Comparison of ENCODE assay signal across 15 cellular contexts in the genomic region with DNA sequence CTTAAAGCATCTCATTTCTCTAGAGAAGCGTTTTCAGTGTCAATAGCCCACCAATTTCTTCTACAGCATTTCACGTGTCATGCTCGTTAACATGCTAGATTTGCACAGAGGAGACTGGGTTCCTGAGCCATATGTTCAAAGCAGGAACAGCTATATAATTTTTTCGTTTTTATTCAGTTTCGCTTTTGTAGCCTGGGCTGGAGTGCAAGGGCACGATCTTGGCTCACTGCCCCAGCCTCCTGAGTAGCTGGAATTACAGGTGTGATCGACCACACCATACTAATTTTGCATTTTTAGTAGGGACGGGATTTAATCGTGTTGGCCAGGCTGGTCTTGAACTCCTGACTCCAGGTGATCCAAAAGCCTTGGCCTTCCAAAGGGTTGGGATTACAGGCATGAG. TPM values are rescaled to one million over a fixed set of nuclear protein-coding genes. Genes with fewer than 3 reads are reported as not detected.
DNase-seq lines count a peak whose midpoint lies in the region; ATAC-seq and TF ChIP-seq lines count a peak whose summit lies in the region.
"Had no signal": no experiment of that assay in that cellular context is flagged by ENCODE, and none has a peak within 500 bp of the region (broad histone marks: within the 10 kb centered on the region; RNA-seq: fewer than 3 reads in every experiment).

No MANE protein-coding gene starts in this region.

- no peaks in the 10 kb centered on the region for H3K9me3 Mint-ChIP-seq in Calu3 (ENCODE audit: low read depth, unreplicated experiment)
- H3K9me3 Mint-ChIP-seq: CD14-positive monocyte; CD8-positive, alpha-beta T cell; IgD-negative memory B cell had no signal

- no peak overlapping the region for H3K4me3 Mint-ChIP-seq in Calu3 (ENCODE audit: low read depth, unreplicated experiment)
- H3K4me3 Mint-ChIP-seq: CD14-positive monocyte; CD8-positive, alpha-beta T cell; IgD-negative memory B cell had no signal

- no peaks in the 10 kb centered on the region for H3K9me2 ChIP-seq in Loucy (replicated peaks; ENCODE audit: low read depth, low read length)
- no peaks in the 10 kb centered on the region for H3K9me2 ChIP-seq in OCI-LY7 (ENCODE audit: insufficient read depth, low read length)

- no peak for TF ChIP-seq CTCF in Calu3 (IDR thresholded peaks at IDR 0.05; ENCODE audit: unreplicated experiment)
- no peak for TF ChIP-seq CTCF in Loucy (conservative IDR thresholded peaks at IDR 0.05; ENCODE audit: low read length)
- no peak for TF ChIP-seq CTCF in OCI-LY7 (conservative IDR thresholded peaks at IDR 0.05; ENCODE audit: low read length)
- no peak for TF ChIP-seq CTCF in mucosa of descending colon (IDR thresholded peaks at IDR 0.05)
- no peak for TF ChIP-seq CTCF in osteoblast (IDR thresholded peaks at IDR 0.05; ENCODE audit: extremely low read depth, low read depth, low read length)

- BruUV-seq in Calu3 (replicated peaks; lab: Mats Ljungman, UMichigan) (no TSS peak), OCI-LY7 (replicated peaks; lab: Mats Ljungman, UMichigan) (no TSS peak)

- H3K4me1 ChIP-seq in Loucy (ENCODE audit: insufficient read depth, low read length, poor library complexity, severe bottlenecking) (peaks cover 11% of the 10 kb centered on the region), OCI-LY7 (ENCODE audit: insufficient read depth, low read length, poor library complexity, severe bottlenecking) (no peaks in the 10 kb centered on the region), mucosa of descending colon (ENCODE audit: low read depth) (no peaks in the 10 kb centered on the region), osteoblast (ENCODE audit: insufficient read depth, low read length) (peaks cover 4% of the 10 kb centered on the region)

- H3F3A ChIP-seq in Loucy (ENCODE audit: low read depth) = no peaks in the 10 kb centered on the region

- H4K20me1 ChIP-seq in Loucy (ENCODE audit: insufficient read depth, low read length, poor library complexity, severe bottlenecking) (no peaks in the 10 kb centered on the region), OCI-LY7 (ENCODE audit: insufficient read depth, low read length) (no peaks in the 10 kb centered on the region), osteoblast (ENCODE audit: insufficient read depth, low read length) (no peaks in the 10 kb centered on the region)

- H3K27ac ChIP-seq in OCI-LY7 (ENCODE audit: low read depth, low read length, poor library complexity, severe bottlenecking) (no peak overlapping the region), osteoblast (ENCODE audit: low read depth, low read length) (no peak overlapping the region)
- H3K27ac ChIP-seq: 22Rv1, GM23248 had no signal

- H3K36me3 Mint-ChIP-seq in Calu3 (ENCODE audit: insufficient read depth, unreplicated experiment) = no peaks in the 10 kb centered on the region
- H3K36me3 Mint-ChIP-seq: CD14-positive monocyte; CD8-positive, alpha-beta T cell; IgD-negative memory B cell had no signal

- no peaks in the 10 kb centered on the region for H3K79me2 ChIP-seq in Loucy (ENCODE audit: insufficient read depth, low read length)
- no peaks in the 10 kb centered on the region for H3K79me2 ChIP-seq in OCI-LY7 (ENCODE audit: insufficient read depth, low read depth, low read length)
- H3K79me2 ChIP-seq in osteoblast (ENCODE audit: insufficient read depth, low read length) = no peaks in the 10 kb centered on the region

- H2AFZ ChIP-seq in Loucy (ENCODE audit: low read length) (peak overlapping the region; percentile 71), OCI-LY7 (ENCODE audit: low read length) (peak overlapping the region; percentile 23; the same call in 1 of the 2 replicates), osteoblast (ENCODE audit: low read length) (no peak overlapping the region)
- H2AFZ ChIP-seq: GM23248 had no signal

- CTCF ChIA-PET in Calu3 (lab: Charles Lee) = no interaction called here
- CTCF ChIA-PET in OCI-LY7 (lab: Charles Lee; ENCODE audit: unreplicated experiment) = no interaction called here

- H3K4me3 ChIP-seq in Loucy (ENCODE audit: low read length, poor library complexity, severe bottlenecking) (no peak overlapping the region), OCI-LY7 (ENCODE audit: low read depth, low read length, poor library complexity, severe bottlenecking) (no peak overlapping the region), mucosa of descending colon (no peak overlapping the region), osteoblast (ENCODE audit: insufficient read depth, low read length) (no peak overlapping the region)
- H3K4me3 ChIP-seq: GM23248 had no signal

- POLR2A ChIA-PET in OCI-LY7 (lab: Charles Lee) = interaction anchor here (0.7 to 0.8 kb wide), 2 partner anchors 9 to 80 kb away, joined by 3 read pairs; no protein-coding TSS in a partner anchor

- H3K27me3 ChIP-seq in Loucy (ENCODE audit: insufficient read depth, low read length, poor library complexity, severe bottlenecking) (no peaks in the 10 kb centered on the region), osteoblast (ENCODE audit: insufficient read depth, low read length) (no peaks in the 10 kb centered on the region)

- H3K27ac Mint-ChIP-seq in Calu3 (ENCODE audit: unreplicated experiment) = peak overlapping the region; percentile 68
- H3K27ac Mint-ChIP-seq: CD14-positive monocyte; CD8-positive, alpha-beta T cell; IgD-negative memory B cell had no signal

- DNase-seq in Calu3 (no peak), OCI-LY7 (ENCODE audit: low spot score) (no peak), mucosa of descending colon (peak in 1 of 3 donors; percentile 9), DMS79 treated with DMSO at 0.1 percent for 48 hours (lab: John Stamatoyannopoulos, UW) (no peak), osteoblast (ENCODE audit: insufficient read length, low spot score, missing footprints) (no peak)
- DNase-seq: CD8-positive, alpha-beta T cell; COR-L47; GM23248; H7 had no signal

- no peaks in the 10 kb centered on the region for H3K36me3 ChIP-seq in Loucy (ENCODE audit: insufficient read depth, low read length)
- H3K36me3 ChIP-seq in OCI-LY7 (ENCODE audit: insufficient read depth, low read length) = no peaks in the 10 kb centered on the region
- H3K36me3 ChIP-seq in mucosa of descending colon (ENCODE audit: low read depth) = no peaks in the 10 kb centered on the region
- H3K36me3 ChIP-seq in osteoblast (ENCODE audit: insufficient read depth, low read length) = no peaks in the 10 kb centered on the region

- no peaks in the 10 kb centered on the region for H3K9me3 ChIP-seq in Loucy (ENCODE audit: insufficient read depth, low read depth, low read length)
- no peaks in the 10 kb centered on the region for H3K9me3 ChIP-seq in OCI-LY7 (ENCODE audit: low read length)
- H3K9me3 ChIP-seq in mucosa of descending colon = no peaks in the 10 kb centered on the region
- H3K9me3 ChIP-seq in osteoblast (ENCODE audit: low read depth, low read length) = no peaks in the 10 kb centered on the region

- ATAC-seq in mucosa of descending colon = peak; percentile 66
- ATAC-seq in GM18498 (IDR thresholded peaks at IDR 0.05; ENCODE audit: unreplicated experiment) = no peak
- ATAC-seq in GM19023 (IDR thresholded peaks at IDR 0.05; ENCODE audit: unreplicated experiment) = no peak
- ATAC-seq: CD8-positive, alpha-beta T cell had no signal

- no peak overlapping the region for H3K4me2 ChIP-seq in Loucy (ENCODE audit: low read depth, low read length, poor library complexity, severe bottlenecking)
- peak overlapping the region; percentile 8; the same call in 1 of the 2 replicates for H3K4me2 ChIP-seq in OCI-LY7 (ENCODE audit: low read length)
- no peak overlapping the region for H3K4me2 ChIP-seq in osteoblast (ENCODE audit: insufficient read depth, low read length)

- no peaks in the 10 kb centered on the region for H3K27me3 Mint-ChIP-seq in Calu3 (ENCODE audit: unreplicated experiment)
- H3K27me3 Mint-ChIP-seq: IgD-negative memory B cell had no signal

- no peak overlapping the region for H3K9ac ChIP-seq in Loucy (ENCODE audit: low read depth, low read length, poor library complexity, severe bottlenecking)
- H3K9ac ChIP-seq: GM23248 had no signal

- peaks cover 12% of the 10 kb centered on the region for H3K4me1 Mint-ChIP-seq in Calu3 (ENCODE audit: low read depth, unreplicated experiment)
- H3K4me1 Mint-ChIP-seq: CD14-positive monocyte had no signal

- intact Hi-C loops in Calu3 (cut with micrococcal nuclease; ENCODE audit: unreplicated experiment) = no loop called here
- intact Hi-C loops in OCI-LY7 (cut with micrococcal nuclease; ENCODE audit: unreplicated experiment) = no loop called here
- intact Hi-C loops in mucosa of descending colon (cut with DNase I, micrococcal nuclease) = no loop called here

RNA-seq across cellular contexts. Expression of a gene that starts 6.6 kb away (rescaled TPM):
- total RNA-seq in Calu3 (2022) (103 and 114 TPM in 2 replicates), OCI-LY7 (2022) (68.4 and 71.3 TPM in 2 replicates), mucosa of descending colon (100 to 1,000 TPM in 1 of 3 donors, 10 to 100 TPM in 2; 73.8 to 298 (median 83.8) TPM), osteoblast (43.9 and 50.7 TPM in 2 replicates)
- total RNA-seq in OCI-LY7 (2014; rRNA removed; shearing (Covaris generic)) = 39.1 and 41.6 TPM in 2 replicates

RNA-seq across cellular contexts. Expression of a gene that starts 56.7 kb away (rescaled TPM):
- total RNA-seq in Calu3 (2022) = 23.7 and 25.1 TPM in 2 replicates
- total RNA-seq in OCI-LY7 (2014; rRNA removed; shearing (Covaris generic)) = 15.9 and 25.5 TPM in 2 replicates
- 30.0 and 34.6 TPM in 2 replicates for total RNA-seq in OCI-LY7 (2022)
- total RNA-seq in mucosa of descending colon = 10 to 100 TPM; 19.6 to 34.7 (median 20.4) TPM
- 25.3 and 27.1 TPM in 2 replicates for total RNA-seq in osteoblast
